ENCODE assay signal across 29 cellular contexts in genomic region chr10:130039141-130039540, GRCh38.
"Had no signal": no experiment of that assay in that cellular context is flagged by ENCODE, and none has a peak within 500 bp of the region (broad histone marks: within the 10 kb centered on the region; RNA-seq: fewer than 3 reads in every experiment).

No MANE protein-coding gene starts in this region.

- ATAC-seq: activated CD8-positive, alpha-beta memory T cell treated with anti-CD3 and anti-CD28 coated beads, Interleukin-2, amount 10 ng/mL, durations not matched to agents 7 days and 5 days; activated CD8-positive, alpha-beta T cell treated with anti-CD3 and anti-CD28 coated beads, Interleukin-2, amount 10 ng/mL, durations not matched to agents 7 days and 5 days; activated naive CD4-positive, alpha-beta T cell treated with anti-CD3 and anti-CD28 coated beads, Interleukin-2, amount 50 U/mL, for 72 hours; body of pancreas had no signal

- DNase-seq: activated B cell treated with CpG ODN at 0.5 μM for 24 hours; activated CD4-positive, alpha-beta memory T cell treated with anti-CD3 and anti-CD28 coated beads, Interleukin-2, amount 10 ng/mL, durations not matched to agents 7 days and 5 days; activated CD4-positive, alpha-beta T cell treated with anti-CD3 and anti-CD28 coated beads for 4 hours; activated CD4-positive, alpha-beta T cell treated with anti-CD3 and anti-CD28 coated beads, Interleukin-2, amount 10 ng/mL, durations not matched to agents 24 days and 14 days; activated CD4-positive, alpha-beta T cell treated with anti-CD3 and anti-CD28 coated beads, Interleukin-2, amount 50 U/mL, for 1 hour; activated CD4-positive, alpha-beta T cell treated with anti-CD3 and anti-CD28 coated beads, Interleukin-2, amount 50 U/mL, for 4 hours; activated CD4-positive, CD25-positive, alpha-beta regulatory T cell treated with anti-CD3 and anti-CD28 coated beads, Interleukin-2, amount 50 U/mL, for 72 hours; activated CD8-positive, alpha-beta memory T cell treated with anti-CD3 and anti-CD28 coated beads for 24 hours; activated CD8-positive, alpha-beta memory T cell treated with anti-CD3 and anti-CD28 coated beads, Interleukin-2, amount 10 ng/mL, durations not matched to agents 7 days and 5 days; activated CD8-positive, alpha-beta memory T cell treated with anti-CD3 and anti-CD28 coated beads, Interleukin-2, amount 50 U/mL, for 48 hours; activated CD8-positive, alpha-beta T cell treated with anti-CD3 and anti-CD28 coated beads, Interleukin-2, amount 10 ng/mL, durations not matched to agents 7 days and 5 days; activated gamma-delta T cell treated with Interleukin-2 at 50 U/mL for 16 hours; activated naive CD4-positive, alpha-beta T cell; activated naive CD4-positive, alpha-beta T cell treated with anti-CD3 and anti-CD28 coated beads for 36 hours; activated naive CD4-positive, alpha-beta T cell treated with anti-CD3 and anti-CD28 coated beads, Interleukin-2, amount 50 U/mL, for 16 hours; activated naive CD8-positive, alpha-beta T cell treated with anti-CD3 and anti-CD28 coated beads for 36 hours; activated T-cell treated with anti-CD3 and anti-CD28 coated beads, Interleukin-2, amount 50 U/mL, for 24 hours; activated T-cell treated with anti-CD3 and anti-CD28 coated beads, Interleukin-2, amount 50 U/mL, for 48 hours; adrenal gland; amniotic stem cell; brain microvascular endothelial cell; central memory CD4-positive, alpha-beta T cell; T-helper 1 cell; T-helper 2 cell; T-helper 9 cell had no signal

- H3K36me3 ChIP-seq: adrenal gland, brain microvascular endothelial cell, breast epithelium had no signal

- H3K27me3 ChIP-seq: body of pancreas, brain microvascular endothelial cell had no signal

- H3K9me3 ChIP-seq: adrenal gland, body of pancreas, breast epithelium had no signal

- H3K27ac ChIP-seq: adrenal gland, body of pancreas, brain microvascular endothelial cell, breast epithelium, VCaP had no signal

- H3K4me1 ChIP-seq: adrenal gland, body of pancreas, breast epithelium had no signal

- H3K4me3 ChIP-seq: adrenal gland, body of pancreas, breast epithelium had no signal
